ENCODE assay signal across 8 cellular contexts in genomic region chr10:87818505-87819273, GRCh38.
DNase-seq lines count a peak whose midpoint lies in the region; TF ChIP-seq lines count a peak whose summit lies in the region.

No MANE protein-coding gene starts in this region.

- H3K4me3 ChIP-seq in HFF-Myc (replicated peaks; ENCODE audit: low read depth, low read length), result peak overlapping the region; percentile 83

- no peak for TF ChIP-seq CTCF in HFF-Myc (IDR thresholded peaks at IDR 0.05; ENCODE audit: low read depth, low read length, missing control alignments)

- DNase-seq in NCI-H1417 (lab: John Stamatoyannopoulos, UW) (peak; percentile 57 to 76 (median 62)), NCI-H1417 treated with DMSO at 0.1 percent for 48 hours (lab: John Stamatoyannopoulos, UW) (no peak), HFF-Myc (ENCODE audit: extremely low read depth, low read depth) (no peak), NAMALWA (ENCODE audit: low spot score) (peak; percentile 85), middle frontal gyrus (ENCODE audit: extremely low spot score, low spot score) (peak; percentile 9)
- DNase-seq in activated CD4-positive, alpha-beta T cell treated with anti-CD3 and anti-CD28 coated beads, Interleukin-2, amount 50 U/mL, for 48 hours, result peak; percentile 64 to 74
- DNase-seq in effector CD8-positive, alpha-beta T cell (lab: John Stamatoyannopoulos, UW), result peak; percentile 41
- DNase-seq in stimulated activated CD8-positive, alpha-beta memory T cell treated with anti-CD3 and anti-CD28 coated beads, Interleukin-2, amount 100 ng/mL, for 48 hours (ENCODE audit: low read depth in 2 of 2), result peak; percentile 24 to 52

Comparison
In these comparisons a context has a peak if more than half of its experiments do, and no peak if none do; other contexts are left out.
1. DNase-seq: peak in NCI-H1417 (3 of 3), NAMALWA (single experiment), activated CD4-positive, alpha-beta T cell treated with anti-CD3 and anti-CD28 coated beads, Interleukin-2, amount 50 U/mL, for 48 hours (2 of 2), effector CD8-positive, alpha-beta T cell (single experiment), middle frontal gyrus (single experiment) and stimulated activated CD8-positive, alpha-beta memory T cell treated with anti-CD3 and anti-CD28 coated beads, Interleukin-2, amount 100 ng/mL, for 48 hours (2 of 2); none in NCI-H1417 treated with DMSO at 0.1 percent for 48 hours (single experiment) and HFF-Myc (single experiment).